In genomic region chr11:62925745-62926668, GRCh38 we compare ENCODE assay signal across 10 cellular contexts. TPM values are rescaled to one million over a fixed set of nuclear protein-coding genes. Genes with fewer than 3 reads are reported as not detected.
DNase-seq lines count a peak whose midpoint lies in the region; ATAC-seq and TF ChIP-seq lines count a peak whose summit lies in the region.
"Had no signal": no experiment of that assay in that cellular context is flagged by ENCODE, and none has a peak within 500 bp of the region (broad histone marks: within the 10 kb centered on the region; RNA-seq: fewer than 3 reads in every experiment).

No MANE protein-coding gene starts in this region.

- peaks cover 78% of the 10 kb centered on the region for H3K27me3 ChIP-seq in endodermal cell (ENCODE audit: control insufficient read depth, insufficient read depth, low read length, poor library complexity, severe bottlenecking)
- H3K27me3 ChIP-seq in mucosa of rectum (ENCODE audit: control insufficient read depth in 2 of 2, insufficient read depth in 2 of 2, low read length in 2 of 2): peaks cover 45 to 48% of the 10 kb centered on the region in 2 donors
- H3K27me3 ChIP-seq in thymus (ENCODE audit: control insufficient read depth, insufficient read depth): peaks cover 68% of the 10 kb centered on the region

- CTCF ChIA-PET in activated CD8-positive, alpha-beta T cell treated with anti-CD3 and anti-CD28 coated beads for 36 hours (lab: Charles Lee): interaction anchor here (1.3 to 3.7 kb wide), 2 partner anchors 19 to 98 kb away, joined by 5 to 25 read pairs; no protein-coding TSS in a partner anchor
- CTCF ChIA-PET in activated CD8-positive, alpha-beta T cell treated with anti-CD3 and anti-CD28 coated beads, Interleukin-2, amount 10 ng/mL, durations not matched to agents 7 days and 5 days (lab: Charles Lee): no interaction called here

- H3K4me1 ChIP-seq in endodermal cell (ENCODE audit: control insufficient read depth, insufficient read depth, low read length) (peaks cover 4% of the 10 kb centered on the region), mucosa of rectum (ENCODE audit: control insufficient read depth in 2 of 2, insufficient read depth in 2 of 2, low read length in 2 of 2) (peaks cover 4 to 14% of the 10 kb centered on the region in 2 donors), thymus (ENCODE audit: control insufficient read depth, insufficient read depth, low read length) (peaks cover 3% of the 10 kb centered on the region)

- no peak for TF ChIP-seq CTCF in activated CD8-positive, alpha-beta T cell treated with anti-CD3 and anti-CD28 coated beads for 36 hours (IDR thresholded peaks at IDR 0.05)
- TF ChIP-seq CTCF in endodermal cell (conservative IDR thresholded peaks at IDR 0.05) (no peak), GM13976 (IDR thresholded peaks at IDR 0.05; ENCODE audit: borderline replicate concordance, control extremely low read depth, extremely low read depth, insufficient read depth, missing control alignments) (no peak)

- WGBS in endodermal cell (ENCODE audit: insufficient coverage in 1 of 2, insufficient read length in 1 of 2), 2 experiments: 2 to 6% methylated on average over 35 to 71 of the region's 71 CpGs
- 3% methylated on average over 71 of the region's 71 CpGs for WGBS in thymus

- H3K9me3 ChIP-seq in endodermal cell (ENCODE audit: control insufficient read depth, low read length) (no peaks in the 10 kb centered on the region), mucosa of rectum (ENCODE audit: control insufficient read depth in 2 of 2, low read length in 2 of 2) (no peaks in the 10 kb centered on the region), thymus (ENCODE audit: control insufficient read depth) (peaks cover 3% of the 10 kb centered on the region)

- peaks cover 71% of the 10 kb centered on the region for H3K27me3 Mint-ChIP-seq in activated CD8-positive, alpha-beta T cell treated with anti-CD3 and anti-CD28 coated beads for 36 hours
- H3K27me3 Mint-ChIP-seq in activated CD8-positive, alpha-beta T cell treated with anti-CD3 and anti-CD28 coated beads, Interleukin-2, amount 10 ng/mL, durations not matched to agents 7 days and 5 days (ENCODE audit: low read depth): peaks cover 80% of the 10 kb centered on the region
- H3K27me3 Mint-ChIP-seq in endodermal cell (ENCODE audit: insufficient read depth): peaks cover 89% of the 10 kb centered on the region

- peak overlapping the region; percentile 36 for H3K4me3 Mint-ChIP-seq in activated CD8-positive, alpha-beta T cell treated with anti-CD3 and anti-CD28 coated beads for 36 hours
- H3K4me3 Mint-ChIP-seq in activated CD8-positive, alpha-beta T cell treated with anti-CD3 and anti-CD28 coated beads, Interleukin-2, amount 10 ng/mL, durations not matched to agents 7 days and 5 days: no peak overlapping the region
- peak overlapping the region; percentile 57 for H3K4me3 Mint-ChIP-seq in endodermal cell

- ATAC-seq in activated CD8-positive, alpha-beta T cell treated with anti-CD3 and anti-CD28 coated beads for 36 hours: no peak
- no peak for ATAC-seq in activated CD8-positive, alpha-beta T cell treated with anti-CD3 and anti-CD28 coated beads, Interleukin-2, amount 10 ng/mL, durations not matched to agents 7 days and 5 days

- H3K4me3 ChIP-seq in endodermal cell (ENCODE audit: low read length) (peak overlapping the region; percentile 77), mucosa of rectum (ENCODE audit: low read length in 2 of 2) (peak overlapping the region; percentile 0 to 56), thymus (ENCODE audit: low read length) (peak overlapping the region; percentile 5)

- in situ Hi-C loops in GM13976 (cut with MboI; ENCODE audit: low sequenced_read_pairs, unreplicated experiment): no loop called here

- H3K9me3 Mint-ChIP-seq in activated CD8-positive, alpha-beta T cell treated with anti-CD3 and anti-CD28 coated beads for 36 hours: no peaks in the 10 kb centered on the region
- H3K9me3 Mint-ChIP-seq in activated CD8-positive, alpha-beta T cell treated with anti-CD3 and anti-CD28 coated beads, Interleukin-2, amount 10 ng/mL, durations not matched to agents 7 days and 5 days (ENCODE audit: insufficient read depth): no peaks in the 10 kb centered on the region
- H3K9me3 Mint-ChIP-seq in endodermal cell: no peaks in the 10 kb centered on the region

- DNase-seq in activated CD8-positive, alpha-beta T cell treated with anti-CD3 and anti-CD28 coated beads for 36 hours: peak; percentile 16
- DNase-seq in activated CD8-positive, alpha-beta T cell treated with anti-CD3 and anti-CD28 coated beads, Interleukin-2, amount 10 ng/mL, durations not matched to agents 7 days and 5 days: no peak
- DNase-seq in endodermal cell: peak; percentile 77
- DNase-seq in T-helper 9 cell: no peak
- DNase-seq in GM03348 (ENCODE audit: low spot score): no peak
- no peak for DNase-seq in GM13976 (ENCODE audit: low spot score)
- DNase-seq: activated naive CD4-positive, alpha-beta T cell treated with anti-CD3 and anti-CD28 coated beads, Interleukin-2, amount 50 U/mL, for 16 hours; AML-193 had no signal

- H3K9ac ChIP-seq in endodermal cell (ENCODE audit: extremely low read depth, low read length, poor library complexity, severe bottlenecking): no peak overlapping the region
- no peak overlapping the region for H3K9ac ChIP-seq in mucosa of rectum (ENCODE audit: low read depth in 1 of 2, low read length in 2 of 2)

- H3K27ac ChIP-seq in endodermal cell (ENCODE audit: low read depth, low read length) (no peak overlapping the region), mucosa of rectum (ENCODE audit: low read depth in 2 of 2, low read length in 2 of 2) (no peak overlapping the region), thymus (ENCODE audit: low read depth) (no peak overlapping the region)

- H3K27ac Mint-ChIP-seq in activated CD8-positive, alpha-beta T cell treated with anti-CD3 and anti-CD28 coated beads for 36 hours: no peak overlapping the region
- no peak overlapping the region for H3K27ac Mint-ChIP-seq in activated CD8-positive, alpha-beta T cell treated with anti-CD3 and anti-CD28 coated beads, Interleukin-2, amount 10 ng/mL, durations not matched to agents 7 days and 5 days
- H3K27ac Mint-ChIP-seq in endodermal cell: no peak overlapping the region

- no peaks in the 10 kb centered on the region for H3K36me3 Mint-ChIP-seq in activated CD8-positive, alpha-beta T cell treated with anti-CD3 and anti-CD28 coated beads for 36 hours (ENCODE audit: low read depth)
- H3K36me3 Mint-ChIP-seq in activated CD8-positive, alpha-beta T cell treated with anti-CD3 and anti-CD28 coated beads, Interleukin-2, amount 10 ng/mL, durations not matched to agents 7 days and 5 days (ENCODE audit: low read depth): no peaks in the 10 kb centered on the region
- no peaks in the 10 kb centered on the region for H3K36me3 Mint-ChIP-seq in endodermal cell (ENCODE audit: low read depth)

- intact Hi-C loops in activated CD8-positive, alpha-beta T cell treated with anti-CD3 and anti-CD28 coated beads for 36 hours (cut with micrococcal nuclease): no loop called here

- POLR2A ChIA-PET in activated CD8-positive, alpha-beta T cell treated with anti-CD3 and anti-CD28 coated beads for 36 hours (lab: Charles Lee): interaction anchor here (1.2 kb wide), 1 partner anchor 45 kb away, joined by 4 read pairs; the partner anchor contains the start of gene SLC3A2
- POLR2A ChIA-PET in activated CD8-positive, alpha-beta T cell treated with anti-CD3 and anti-CD28 coated beads, Interleukin-2, amount 10 ng/mL, durations not matched to agents 7 days and 5 days (lab: Charles Lee): no interaction called here

- peaks cover 33% of the 10 kb centered on the region for H3K4me1 Mint-ChIP-seq in activated CD8-positive, alpha-beta T cell treated with anti-CD3 and anti-CD28 coated beads for 36 hours (ENCODE audit: low read depth)
- peaks cover 24% of the 10 kb centered on the region for H3K4me1 Mint-ChIP-seq in activated CD8-positive, alpha-beta T cell treated with anti-CD3 and anti-CD28 coated beads, Interleukin-2, amount 10 ng/mL, durations not matched to agents 7 days and 5 days (ENCODE audit: low read depth)
- H3K4me1 Mint-ChIP-seq in endodermal cell: peaks cover 19% of the 10 kb centered on the region

- H3K36me3 ChIP-seq in endodermal cell (ENCODE audit: control insufficient read depth, insufficient read depth, low read length) (no peaks in the 10 kb centered on the region), mucosa of rectum (ENCODE audit: control insufficient read depth in 2 of 2, insufficient read depth in 2 of 2, low read length in 2 of 2) (no peaks in the 10 kb centered on the region), thymus (ENCODE audit: control insufficient read depth, insufficient read depth) (no peaks in the 10 kb centered on the region)

RNA-seq across cellular contexts. Expression of gene CHRM1, which starts 4.8 kb away (rescaled TPM):
- not detected for total RNA-seq in activated CD8-positive, alpha-beta T cell treated with anti-CD3 and anti-CD28 coated beads for 36 hours
- not detected for total RNA-seq in activated CD8-positive, alpha-beta T cell treated with anti-CD3 and anti-CD28 coated beads, Interleukin-2, amount 10 ng/mL, durations not matched to agents 7 days and 5 days
- total RNA-seq in endodermal cell: not detected
- 0.07 TPM for polyA plus RNA-seq in endodermal cell (2013, experiment 1 of 2)
- polyA plus RNA-seq in endodermal cell (2013, experiment 2 of 2): 0.21 TPM
- 0.05 TPM for polyA plus RNA-seq in thymus

RNA-seq across cellular contexts. Expression of gene SLC3A2, which starts 45.3 kb away (rescaled TPM):
- total RNA-seq in activated CD8-positive, alpha-beta T cell treated with anti-CD3 and anti-CD28 coated beads for 36 hours: 100 to 1,000 TPM; 299 to 315 TPM
- total RNA-seq in activated CD8-positive, alpha-beta T cell treated with anti-CD3 and anti-CD28 coated beads, Interleukin-2, amount 10 ng/mL, durations not matched to agents 7 days and 5 days: 100 to 1,000 TPM; 190 to 202 TPM
- total RNA-seq in endodermal cell: 100 to 1,000 TPM; 438 to 488 TPM
- polyA plus RNA-seq in endodermal cell (2013, experiment 1 of 2): 216 TPM
- polyA plus RNA-seq in endodermal cell (2013, experiment 2 of 2): 179 TPM
- 96.6 TPM for polyA plus RNA-seq in thymus

RNA-seq across cellular contexts. Expression of gene SLC22A6, which starts 58.8 kb away (rescaled TPM):
- total RNA-seq in activated CD8-positive, alpha-beta T cell treated with anti-CD3 and anti-CD28 coated beads for 36 hours: not detected
- total RNA-seq in activated CD8-positive, alpha-beta T cell treated with anti-CD3 and anti-CD28 coated beads, Interleukin-2, amount 10 ng/mL, durations not matched to agents 7 days and 5 days: not detected
- total RNA-seq in endodermal cell: not detected
- 0.28 TPM for polyA plus RNA-seq in endodermal cell (2013, experiment 1 of 2)
- polyA plus RNA-seq in endodermal cell (2013, experiment 2 of 2): not detected
- not detected for polyA plus RNA-seq in thymus

Comparison
In these comparisons a context has a peak if more than half of its experiments do, and no peak if none do; other contexts are left out.
1. DNase-seq: peak in activated CD8-positive, alpha-beta T cell treated with anti-CD3 and anti-CD28 coated beads for 36 hours (single experiment) and endodermal cell (single experiment); none in activated CD8-positive, alpha-beta T cell treated with anti-CD3 and anti-CD28 coated beads, Interleukin-2, amount 10 ng/mL, durations not matched to agents 7 days and 5 days (single experiment), T-helper 9 cell (single experiment), GM03348 (single experiment) and GM13976 (single experiment).
2. H3K4me3 ChIP-seq: peak in every context shown above with its lines; median percentile 77 in endodermal cell; 28 in mucosa of rectum; 5 in thymus.